ENCODE assay signal across 25 cellular contexts in genomic region chr3:20537234-20537633, GRCh38.
"Had no signal": no experiment of that assay in that cellular context is flagged by ENCODE, and none has a peak within 500 bp of the region (broad histone marks: within the 10 kb centered on the region; RNA-seq: fewer than 3 reads in every experiment).

No MANE protein-coding gene starts in this region.

- H3K27ac ChIP-seq: body of pancreas, cardiac muscle cell, colonic mucosa, lower lobe of right lung, spleen, testis, transverse colon, uterus had no signal

- H3K9me3 ChIP-seq: body of pancreas, colonic mucosa, lower lobe of right lung, spleen, testis, transverse colon, uterus had no signal

- DNase-seq: activated CD4-positive, alpha-beta T cell treated with anti-CD3 and anti-CD28 coated beads for 4 hours; activated CD4-positive, alpha-beta T cell treated with anti-CD3 and anti-CD28 coated beads, Interleukin-2, amount 50 U/mL, for 4 hours; activated CD4-positive, CD25-positive, alpha-beta regulatory T cell; activated naive CD4-positive, alpha-beta T cell; activated T-cell treated with anti-CD3 and anti-CD28 coated beads for 4 hours; activated T-cell treated with anti-CD3 and anti-CD28 coated beads, Interleukin-2, amount 50 U/mL, for 72 hours; anterior cingulate cortex; body of pancreas; cerebellar nuclear complex; colonic mucosa; effector memory CD4-positive, alpha-beta T cell; head of caudate nucleus; hypothalamus; immature natural killer cell; lower lobe of right lung; mesenchymal stem cell; natural killer cell; right cardiac atrium; spleen; stimulated activated naive CD4-positive, alpha-beta T cell treated with Interleukin-2 at 50 U/mL for 16 hours; T-helper 17 cell; testis; transverse colon; uterus had no signal

- H3K4me1 ChIP-seq: body of pancreas, colonic mucosa, lower lobe of right lung, spleen, testis, transverse colon, uterus had no signal

- H3K27me3 ChIP-seq: body of pancreas, cardiac muscle cell, colonic mucosa, spleen, testis, transverse colon, uterus had no signal

- H3K4me3 ChIP-seq: body of pancreas, cardiac muscle cell, colonic mucosa, lower lobe of right lung, spleen, testis, transverse colon, uterus had no signal

- H3K36me3 ChIP-seq: cardiac muscle cell, colonic mucosa, lower lobe of right lung, spleen, transverse colon, uterus had no signal
